22 cellular contexts compared by ENCODE assay signal in genomic region chr2:23559561-23560239, GRCh38.
A peak's percentile ranks its signal among the peaks of the same experiment; 100 is the strongest.
DNase-seq lines count a peak whose midpoint lies in the region; TF ChIP-seq lines count a peak whose summit lies in the region.
"Had no signal": no experiment of that assay in that cellular context is flagged by ENCODE, and none has a peak within 500 bp of the region (broad histone marks: within the 10 kb centered on the region; RNA-seq: fewer than 3 reads in every experiment).

No MANE protein-coding gene starts in this region.

- BruUV-seq in MCF 10A (replicated peaks; lab: Mats Ljungman, UMichigan): no TSS peak

- H3K36me3 ChIP-seq in breast epithelium (no peaks in the 10 kb centered on the region), osteoblast (ENCODE audit: insufficient read depth, low read length) (no peaks in the 10 kb centered on the region), MM.1S (replicated peaks; ENCODE audit: insufficient read depth, low read length) (no peaks in the 10 kb centered on the region)
- H3K36me3 ChIP-seq: BLaER1 treated with 17β-estradiol and CSF1 and Interleukin-3, amounts not matched to agents 10 nM and 100 nM had no signal

- H3K27ac Mint-ChIP-seq in MCF 10A (ENCODE audit: low read depth, unreplicated experiment): peak overlapping the region; percentile 24
- H3K27ac Mint-ChIP-seq: B cell; CD4-positive, alpha-beta T cell had no signal

- TF ChIP-seq POLR2A in breast epithelium (IDR thresholded peaks at IDR 0.05): no peak

- no peaks in the 10 kb centered on the region for H3K27me3 Mint-ChIP-seq in MCF 10A (ENCODE audit: insufficient read depth, unreplicated experiment)
- H3K27me3 Mint-ChIP-seq: B cell; CD4-positive, alpha-beta T cell had no signal

- peaks cover 3% of the 10 kb centered on the region for H4K20me1 ChIP-seq in osteoblast (ENCODE audit: insufficient read depth, low read length)
- no peaks in the 10 kb centered on the region for H4K20me1 ChIP-seq in MM.1S (ENCODE audit: insufficient read depth, low read length)

- CTCF ChIA-PET in MCF 10A (lab: Yijun Ruan, JAX): interaction anchor here (0.6 kb wide), 1 partner anchor 17 kb away, joined by 4 read pairs; no protein-coding TSS in a partner anchor

- no peak overlapping the region for H3K4me3 Mint-ChIP-seq in MCF 10A (ENCODE audit: unreplicated experiment)
- H3K4me3 Mint-ChIP-seq: B cell; CD4-positive, alpha-beta T cell had no signal

- H3K9me3 Mint-ChIP-seq in MCF 10A (ENCODE audit: unreplicated experiment): no peaks in the 10 kb centered on the region
- H3K9me3 Mint-ChIP-seq: CD4-positive, alpha-beta T cell; CD8-positive, alpha-beta memory T cell had no signal

- peaks cover 9% of the 10 kb centered on the region for H3K36me3 Mint-ChIP-seq in MCF 10A (ENCODE audit: insufficient read depth, unreplicated experiment)
- H3K36me3 Mint-ChIP-seq: CD8-positive, alpha-beta memory T cell had no signal

- intact Hi-C loops in MCF 10A (cut with micrococcal nuclease): loop anchor here (10.0 kb wide), 2 partner anchors 175 to 875 kb away; partner anchors contain the start of gene KLHL29
- intact Hi-C loops in breast epithelium (cut with DNase I; ENCODE audit: low total_unique reads): no loop called here

- H3K9me3 ChIP-seq in breast epithelium (no peaks in the 10 kb centered on the region), osteoblast (ENCODE audit: low read depth, low read length) (no peaks in the 10 kb centered on the region), MM.1S (replicated peaks; ENCODE audit: insufficient read depth, low read length) (no peaks in the 10 kb centered on the region)
- H3K9me3 ChIP-seq: A549; BLaER1 treated with 17β-estradiol and CSF1 and Interleukin-3, amounts not matched to agents 10 nM and 100 nM had no signal

- peaks cover 14% of the 10 kb centered on the region for H3K4me1 Mint-ChIP-seq in MCF 10A (ENCODE audit: insufficient read depth, unreplicated experiment)
- H3K4me1 Mint-ChIP-seq: B cell; CD8-positive, alpha-beta memory T cell had no signal

- POLR2A ChIA-PET in MCF 10A (lab: Yijun Ruan, JAX): no interaction called here

- H3K27ac ChIP-seq in breast epithelium: no peak overlapping the region
- no peak overlapping the region for H3K27ac ChIP-seq in osteoblast (ENCODE audit: low read depth, low read length)
- no peak overlapping the region for H3K27ac ChIP-seq in MM.1S (ENCODE audit: low read length)
- H3K27ac ChIP-seq: 22Rv1; A549; BLaER1 treated with 17β-estradiol and CSF1 and Interleukin-3, amounts not matched to agents 10 nM and 100 nM; C4-2B had no signal

- no peak for DNase-seq in MCF 10A (ENCODE audit: unreplicated experiment)
- DNase-seq in breast epithelium (ENCODE audit: low spot score in 2 of 2): no peak
- DNase-seq in osteoblast (ENCODE audit: insufficient read length, low spot score, missing footprints): peak; percentile 53
- no peak for DNase-seq in activated effector memory CD4-positive, alpha-beta T cell treated with Interleukin-2 at 50 U/mL for 16 hours
- DNase-seq in MM.1S: no peak
- DNase-seq: AML-193; CD4-positive, alpha-beta T cell; CD8-positive, alpha-beta memory T cell; COR-L47; DMS 273 treated with DMSO at 0.1 percent for 48 hours; DMS153; DMS53; DMS79; DND-41; EL; GDM1 had no signal

- H3F3A ChIP-seq in MM.1S (ENCODE audit: insufficient read depth, low read length): no peaks in the 10 kb centered on the region

- no peak overlapping the region for H2AFZ ChIP-seq in osteoblast (ENCODE audit: low read length)
- no peak overlapping the region for H2AFZ ChIP-seq in MM.1S (ENCODE audit: low read length)

- no peaks in the 10 kb centered on the region for H3K9me2 ChIP-seq in MM.1S (replicated peaks; ENCODE audit: insufficient read depth, low read length)

- H3K27me3 ChIP-seq in breast epithelium (no peaks in the 10 kb centered on the region), osteoblast (ENCODE audit: insufficient read depth, low read length) (no peaks in the 10 kb centered on the region), MM.1S (replicated peaks; ENCODE audit: insufficient read depth, low read length) (no peaks in the 10 kb centered on the region)
- H3K27me3 ChIP-seq: BLaER1 treated with 17β-estradiol and CSF1 and Interleukin-3, amounts not matched to agents 10 nM and 100 nM had no signal

- H3K4me2 ChIP-seq in osteoblast (ENCODE audit: insufficient read depth, low read length): no peak overlapping the region
- H3K4me2 ChIP-seq in MM.1S (ENCODE audit: low read depth, low read length): no peak overlapping the region
- H3K4me2 ChIP-seq: A549; BLaER1 treated with 17β-estradiol and CSF1 and Interleukin-3, amounts not matched to agents 10 nM and 100 nM had no signal

- H3K9ac ChIP-seq in MM.1S (ENCODE audit: low read length): no peak overlapping the region
- H3K9ac ChIP-seq: BLaER1 treated with 17β-estradiol and CSF1 and Interleukin-3, amounts not matched to agents 10 nM and 100 nM had no signal

- H3K4me1 ChIP-seq in breast epithelium (peaks cover 4 to 16% of the 10 kb centered on the region in 2 donors), osteoblast (ENCODE audit: insufficient read depth, low read length) (peaks cover 15% of the 10 kb centered on the region), MM.1S (ENCODE audit: low read length) (no peaks in the 10 kb centered on the region)
- H3K4me1 ChIP-seq: A549 had no signal

- H3K79me2 ChIP-seq in osteoblast (ENCODE audit: insufficient read depth, low read length) (no peaks in the 10 kb centered on the region), MM.1S (ENCODE audit: low read length) (no peaks in the 10 kb centered on the region)

- H3K4me3 ChIP-seq in breast epithelium: no peak overlapping the region
- H3K4me3 ChIP-seq in osteoblast (ENCODE audit: insufficient read depth, low read length): no peak overlapping the region
- H3K4me3 ChIP-seq in MM.1S (ENCODE audit: low read length): no peak overlapping the region
- H3K4me3 ChIP-seq: A549; BLaER1 treated with 17β-estradiol and CSF1 and Interleukin-3, amounts not matched to agents 10 nM and 100 nM; GM12878 had no signal

- no peak for TF ChIP-seq CTCF in MCF 10A (IDR thresholded peaks at IDR 0.05; ENCODE audit: unreplicated experiment)
- TF ChIP-seq CTCF in breast epithelium (IDR thresholded peaks at IDR 0.05): no peak
- no peak for TF ChIP-seq CTCF in osteoblast (IDR thresholded peaks at IDR 0.05; ENCODE audit: extremely low read depth, low read depth, low read length)
- no peak for TF ChIP-seq CTCF in MM.1S (IDR thresholded peaks at IDR 0.05; ENCODE audit: low read length)
